In the genomic region with DNA sequence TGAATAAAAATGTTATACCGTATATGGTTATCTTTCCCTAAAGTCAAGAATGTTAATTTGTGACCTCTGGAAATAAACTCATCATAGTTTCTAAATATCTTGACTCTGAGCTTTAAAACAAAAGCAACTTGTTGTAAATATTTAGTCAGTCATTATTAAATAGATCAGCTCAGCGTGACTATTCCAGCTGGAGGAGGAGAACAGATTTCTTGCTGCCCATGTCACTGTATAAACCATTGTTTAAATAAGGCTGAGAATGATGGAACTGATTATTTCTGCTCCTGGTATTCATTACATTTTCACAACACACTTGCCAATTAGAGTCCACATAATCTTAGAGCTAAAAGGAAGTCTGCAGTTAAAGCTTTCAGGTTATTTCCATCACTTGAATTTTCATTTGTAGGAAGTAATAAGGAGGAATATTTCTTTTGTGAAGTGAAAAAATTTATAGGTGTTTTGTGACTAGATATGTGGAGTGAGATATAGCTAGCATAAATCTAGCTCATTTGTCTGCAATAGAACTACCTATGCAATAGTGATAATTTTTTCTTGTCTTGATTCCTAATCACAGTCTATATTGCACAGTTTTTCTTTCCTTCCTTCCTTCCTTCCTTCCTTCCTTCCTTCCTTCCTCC, we compare ENCODE assay signal across 1 cellular context.
TF ChIP-seq lines count a peak whose summit lies in the region.

No MANE protein-coding gene starts in this region.

TF ChIP-seq in GM23338, 12 proteins besides CTCF, POLR2A, EP300 and RAD21 (continued from another document):
- TF ChIP-seq, protein P1, sequence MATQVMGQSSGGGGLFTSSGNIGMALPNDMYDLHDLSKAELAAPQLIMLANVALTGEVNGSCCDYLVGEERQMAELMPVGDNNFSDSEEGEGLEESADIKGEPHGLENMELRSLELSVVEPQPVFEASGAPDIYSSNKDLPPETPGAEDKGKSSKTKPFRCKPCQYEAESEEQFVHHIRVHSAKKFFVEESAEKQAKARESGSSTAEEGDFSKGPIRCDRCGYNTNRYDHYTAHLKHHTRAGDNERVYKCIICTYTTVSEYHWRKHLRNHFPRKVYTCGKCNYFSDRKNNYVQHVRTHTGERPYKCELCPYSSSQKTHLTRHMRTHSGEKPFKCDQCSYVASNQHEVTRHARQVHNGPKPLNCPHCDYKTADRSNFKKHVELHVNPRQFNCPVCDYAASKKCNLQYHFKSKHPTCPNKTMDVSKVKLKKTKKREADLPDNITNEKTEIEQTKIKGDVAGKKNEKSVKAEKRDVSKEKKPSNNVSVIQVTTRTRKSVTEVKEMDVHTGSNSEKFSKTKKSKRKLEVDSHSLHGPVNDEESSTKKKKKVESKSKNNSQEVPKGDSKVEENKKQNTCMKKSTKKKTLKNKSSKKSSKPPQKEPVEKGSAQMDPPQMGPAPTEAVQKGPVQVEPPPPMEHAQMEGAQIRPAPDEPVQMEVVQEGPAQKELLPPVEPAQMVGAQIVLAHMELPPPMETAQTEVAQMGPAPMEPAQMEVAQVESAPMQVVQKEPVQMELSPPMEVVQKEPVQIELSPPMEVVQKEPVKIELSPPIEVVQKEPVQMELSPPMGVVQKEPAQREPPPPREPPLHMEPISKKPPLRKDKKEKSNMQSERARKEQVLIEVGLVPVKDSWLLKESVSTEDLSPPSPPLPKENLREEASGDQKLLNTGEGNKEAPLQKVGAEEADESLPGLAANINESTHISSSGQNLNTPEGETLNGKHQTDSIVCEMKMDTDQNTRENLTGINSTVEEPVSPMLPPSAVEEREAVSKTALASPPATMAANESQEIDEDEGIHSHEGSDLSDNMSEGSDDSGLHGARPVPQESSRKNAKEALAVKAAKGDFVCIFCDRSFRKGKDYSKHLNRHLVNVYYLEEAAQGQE (IDR thresholded peaks at IDR 0.05; ENCODE audit: unreplicated experiment): no peak
- TF ChIP-seq STAT1 (IDR thresholded peaks at IDR 0.05; ENCODE audit: unreplicated experiment): no peak
- no peak for TF ChIP-seq EZH2 (IDR thresholded peaks at IDR 0.05; ENCODE audit: low read depth, unreplicated experiment)
- TF ChIP-seq ZNF114 (CRISPR knock-in tag; IDR thresholded peaks at IDR 0.05): no peak
- no peak for TF ChIP-seq JUNB (IDR thresholded peaks at IDR 0.05; ENCODE audit: unreplicated experiment)
- TF ChIP-seq CREB1 (CRISPR knock-in tag; IDR thresholded peaks at IDR 0.05; ENCODE audit: low read depth): no peak
- no peak for TF ChIP-seq POLR2AphosphoS5 (IDR thresholded peaks at IDR 0.05; ENCODE audit: low read depth)
- no peak for TF ChIP-seq ETS1 (IDR thresholded peaks at IDR 0.05)
- no peak for TF ChIP-seq NANOG (IDR thresholded peaks at IDR 0.05; ENCODE audit: borderline replicate concordance)
- TF ChIP-seq, protein P2, sequence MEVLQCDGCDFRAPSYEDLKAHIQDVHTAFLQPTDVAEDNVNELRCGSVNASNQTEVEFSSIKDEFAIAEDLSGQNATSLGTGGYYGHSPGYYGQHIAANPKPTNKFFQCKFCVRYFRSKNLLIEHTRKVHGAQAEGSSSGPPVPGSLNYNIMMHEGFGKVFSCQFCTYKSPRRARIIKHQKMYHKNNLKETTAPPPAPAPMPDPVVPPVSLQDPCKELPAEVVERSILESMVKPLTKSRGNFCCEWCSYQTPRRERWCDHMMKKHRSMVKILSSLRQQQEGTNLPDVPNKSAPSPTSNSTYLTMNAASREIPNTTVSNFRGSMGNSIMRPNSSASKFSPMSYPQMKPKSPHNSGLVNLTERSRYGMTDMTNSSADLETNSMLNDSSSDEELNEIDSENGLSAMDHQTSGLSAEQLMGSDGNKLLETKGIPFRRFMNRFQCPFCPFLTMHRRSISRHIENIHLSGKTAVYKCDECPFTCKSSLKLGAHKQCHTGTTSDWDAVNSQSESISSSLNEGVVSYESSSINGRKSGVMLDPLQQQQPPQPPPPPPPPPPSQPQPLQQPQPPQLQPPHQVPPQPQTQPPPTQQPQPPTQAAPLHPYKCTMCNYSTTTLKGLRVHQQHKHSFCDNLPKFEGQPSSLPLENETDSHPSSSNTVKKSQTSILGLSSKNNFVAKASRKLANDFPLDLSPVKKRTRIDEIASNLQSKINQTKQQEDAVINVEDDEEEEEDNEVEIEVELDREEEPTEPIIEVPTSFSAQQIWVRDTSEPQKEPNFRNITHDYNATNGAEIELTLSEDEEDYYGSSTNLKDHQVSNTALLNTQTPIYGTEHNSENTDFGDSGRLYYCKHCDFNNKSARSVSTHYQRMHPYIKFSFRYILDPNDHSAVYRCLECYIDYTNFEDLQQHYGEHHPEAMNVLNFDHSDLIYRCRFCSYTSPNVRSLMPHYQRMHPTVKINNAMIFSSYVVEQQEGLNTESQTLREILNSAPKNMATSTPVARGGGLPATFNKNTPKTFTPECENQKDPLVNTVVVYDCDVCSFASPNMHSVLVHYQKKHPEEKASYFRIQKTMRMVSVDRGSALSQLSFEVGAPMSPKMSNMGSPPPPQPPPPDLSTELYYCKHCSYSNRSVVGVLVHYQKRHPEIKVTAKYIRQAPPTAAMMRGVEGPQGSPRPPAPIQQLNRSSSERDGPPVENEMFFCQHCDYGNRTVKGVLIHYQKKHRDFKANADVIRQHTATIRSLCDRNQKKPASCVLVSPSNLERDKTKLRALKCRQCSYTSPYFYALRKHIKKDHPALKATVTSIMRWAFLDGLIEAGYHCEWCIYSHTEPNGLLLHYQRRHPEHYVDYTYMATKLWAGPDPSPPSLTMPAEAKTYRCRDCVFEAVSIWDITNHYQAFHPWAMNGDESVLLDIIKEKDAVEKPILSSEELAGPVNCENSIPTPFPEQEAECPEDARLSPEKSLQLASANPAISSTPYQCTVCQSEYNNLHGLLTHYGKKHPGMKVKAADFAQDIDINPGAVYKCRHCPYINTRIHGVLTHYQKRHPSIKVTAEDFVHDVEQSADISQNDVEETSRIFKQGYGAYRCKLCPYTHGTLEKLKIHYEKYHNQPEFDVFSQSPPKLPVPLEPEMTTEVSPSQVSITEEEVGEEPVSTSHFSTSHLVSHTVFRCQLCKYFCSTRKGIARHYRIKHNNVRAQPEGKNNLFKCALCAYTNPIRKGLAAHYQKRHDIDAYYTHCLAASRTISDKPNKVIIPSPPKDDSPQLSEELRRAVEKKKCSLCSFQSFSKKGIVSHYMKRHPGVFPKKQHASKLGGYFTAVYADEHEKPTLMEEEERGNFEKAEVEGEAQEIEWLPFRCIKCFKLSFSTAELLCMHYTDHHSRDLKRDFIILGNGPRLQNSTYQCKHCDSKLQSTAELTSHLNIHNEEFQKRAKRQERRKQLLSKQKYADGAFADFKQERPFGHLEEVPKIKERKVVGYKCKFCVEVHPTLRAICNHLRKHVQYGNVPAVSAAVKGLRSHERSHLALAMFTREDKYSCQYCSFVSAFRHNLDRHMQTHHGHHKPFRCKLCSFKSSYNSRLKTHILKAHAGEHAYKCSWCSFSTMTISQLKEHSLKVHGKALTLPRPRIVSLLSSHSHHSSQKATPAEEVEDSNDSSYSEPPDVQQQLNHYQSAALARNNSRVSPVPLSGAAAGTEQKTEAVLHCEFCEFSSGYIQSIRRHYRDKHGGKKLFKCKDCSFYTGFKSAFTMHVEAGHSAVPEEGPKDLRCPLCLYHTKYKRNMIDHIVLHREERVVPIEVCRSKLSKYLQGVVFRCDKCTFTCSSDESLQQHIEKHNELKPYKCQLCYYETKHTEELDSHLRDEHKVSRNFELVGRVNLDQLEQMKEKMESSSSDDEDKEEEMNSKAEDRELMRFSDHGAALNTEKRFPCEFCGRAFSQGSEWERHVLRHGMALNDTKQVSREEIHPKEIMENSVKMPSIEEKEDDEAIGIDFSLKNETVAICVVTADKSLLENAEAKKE (CRISPR knock-in tag; IDR thresholded peaks at IDR 0.05): no peak
